1 cellular context compared by ENCODE assay signal in genomic region chr3:172101107-172101506, GRCh38.
TF ChIP-seq lines count a peak whose summit lies in the region.

No MANE protein-coding gene starts in this region.

TF ChIP-seq in HepG2, 621 proteins besides CTCF, POLR2A, EP300 and RAD21 (continued from another document and continues in another):
- TF ChIP-seq SATB2 (CRISPR knock-in tag; IDR thresholded peaks at IDR 0.05): no peak
- TF ChIP-seq, protein P1, sequence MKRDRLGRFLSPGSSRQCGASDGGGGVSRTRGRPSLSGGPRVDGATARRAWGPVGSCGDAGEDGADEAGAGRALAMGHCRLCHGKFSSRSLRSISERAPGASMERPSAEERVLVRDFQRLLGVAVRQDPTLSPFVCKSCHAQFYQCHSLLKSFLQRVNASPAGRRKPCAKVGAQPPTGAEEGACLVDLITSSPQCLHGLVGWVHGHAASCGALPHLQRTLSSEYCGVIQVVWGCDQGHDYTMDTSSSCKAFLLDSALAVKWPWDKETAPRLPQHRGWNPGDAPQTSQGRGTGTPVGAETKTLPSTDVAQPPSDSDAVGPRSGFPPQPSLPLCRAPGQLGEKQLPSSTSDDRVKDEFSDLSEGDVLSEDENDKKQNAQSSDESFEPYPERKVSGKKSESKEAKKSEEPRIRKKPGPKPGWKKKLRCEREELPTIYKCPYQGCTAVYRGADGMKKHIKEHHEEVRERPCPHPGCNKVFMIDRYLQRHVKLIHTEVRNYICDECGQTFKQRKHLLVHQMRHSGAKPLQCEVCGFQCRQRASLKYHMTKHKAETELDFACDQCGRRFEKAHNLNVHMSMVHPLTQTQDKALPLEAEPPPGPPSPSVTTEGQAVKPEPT (CRISPR knock-in tag; IDR thresholded peaks at IDR 0.05; ENCODE audit: low read depth): no peak
- no peak for TF ChIP-seq ZNF788 (CRISPR knock-in tag; IDR thresholded peaks at IDR 0.05; ENCODE audit: borderline replicate concordance)
- TF ChIP-seq CREB1 (IDR thresholded peaks at IDR 0.05): no peak
- TF ChIP-seq CREB1 (CRISPR knock-in tag; IDR thresholded peaks at IDR 0.05): peak; percentile 76
- no peak for TF ChIP-seq GZF1 (CRISPR knock-in tag; IDR thresholded peaks at IDR 0.05)
- TF ChIP-seq ZNF652 (CRISPR knock-in tag; IDR thresholded peaks at IDR 0.05; ENCODE audit: borderline replicate concordance, low read depth): peak; percentile 36; the same call in 1 of the 2 replicates
- no peak for TF ChIP-seq ZNF121 (CRISPR knock-in tag; IDR thresholded peaks at IDR 0.05)
- no peak for TF ChIP-seq ZNF564 (CRISPR knock-in tag; IDR thresholded peaks at IDR 0.05)
- TF ChIP-seq TP53 (CRISPR knock-in tag; conservative IDR thresholded peaks at IDR 0.05): no peak
- peak; percentile 78 for TF ChIP-seq ZEB1 (IDR thresholded peaks at IDR 0.05; ENCODE audit: insufficient replicate concordance, low read depth)
- TF ChIP-seq MBD4 (IDR thresholded peaks at IDR 0.05; ENCODE audit: borderline replicate concordance, low read length): peak; percentile 86; the same call in 1 of the 2 replicates
- no peak for TF ChIP-seq ZNF20 (CRISPR knock-in tag; IDR thresholded peaks at IDR 0.05)
- no peak for TF ChIP-seq ZNF670 (CRISPR knock-in tag; IDR thresholded peaks at IDR 0.05; ENCODE audit: borderline replicate concordance)
- TF ChIP-seq ETV5 (CRISPR knock-in tag; IDR thresholded peaks at IDR 0.05; ENCODE audit: borderline replicate concordance): peak; percentile 34; the same call in 1 of the 2 replicates
- TF ChIP-seq ZNF703 (CRISPR knock-in tag; IDR thresholded peaks at IDR 0.05; ENCODE audit: borderline replicate concordance): no peak
- TF ChIP-seq ZNF629 (CRISPR knock-in tag; conservative IDR thresholded peaks at IDR 0.05): no peak
- no peak for TF ChIP-seq ZBTB49 (CRISPR knock-in tag; IDR thresholded peaks at IDR 0.05; ENCODE audit: borderline replicate concordance)
- TF ChIP-seq FOXA1 (IDR thresholded peaks at IDR 0.05): no peak
- peak; percentile 90 for TF ChIP-seq FOXA1 (CRISPR knock-in tag; IDR thresholded peaks at IDR 0.05)
- peak; percentile 36; the same call in 1 of the 2 replicates for TF ChIP-seq ZNF264 (CRISPR knock-in tag; IDR thresholded peaks at IDR 0.05)
- no peak for TF ChIP-seq DNMT3B (CRISPR knock-in tag; conservative IDR thresholded peaks at IDR 0.05)
- TF ChIP-seq SRSF9 (IDR thresholded peaks at IDR 0.05; ENCODE audit: borderline replicate concordance, insufficient read depth, low read depth, low read length, poor library complexity, severe bottlenecking): no peak
- TF ChIP-seq AGO2 (optimal IDR thresholded peaks at IDR 0.05; ENCODE audit: low read depth, low read length): peak; percentile 24
- no peak for TF ChIP-seq UBTF (CRISPR knock-in tag; IDR thresholded peaks at IDR 0.05)
- TF ChIP-seq HIVEP1 (CRISPR knock-in tag; IDR thresholded peaks at IDR 0.05): no peak
- TF ChIP-seq IKZF5 (CRISPR knock-in tag; IDR thresholded peaks at IDR 0.05): no peak
- TF ChIP-seq ZNF619 (CRISPR knock-in tag; IDR thresholded peaks at IDR 0.05): no peak
- no peak for TF ChIP-seq GTF2F1 (IDR thresholded peaks at IDR 0.05; ENCODE audit: low read length)
- no peak for TF ChIP-seq PRPF4 (IDR thresholded peaks at IDR 0.05; ENCODE audit: low read depth, low read length, poor library complexity, severe bottlenecking)
- TF ChIP-seq IRF2 (CRISPR knock-in tag; IDR thresholded peaks at IDR 0.05): peak; percentile 72; the same call in 1 of the 2 replicates
- TF ChIP-seq ZMYM2 (CRISPR knock-in tag; IDR thresholded peaks at IDR 0.05): 0 out of 2 replicates have a peak, but pooled peaks have one; percentile 28
- TF ChIP-seq RORA (CRISPR knock-in tag; IDR thresholded peaks at IDR 0.05): no peak
- TF ChIP-seq, protein P2, sequence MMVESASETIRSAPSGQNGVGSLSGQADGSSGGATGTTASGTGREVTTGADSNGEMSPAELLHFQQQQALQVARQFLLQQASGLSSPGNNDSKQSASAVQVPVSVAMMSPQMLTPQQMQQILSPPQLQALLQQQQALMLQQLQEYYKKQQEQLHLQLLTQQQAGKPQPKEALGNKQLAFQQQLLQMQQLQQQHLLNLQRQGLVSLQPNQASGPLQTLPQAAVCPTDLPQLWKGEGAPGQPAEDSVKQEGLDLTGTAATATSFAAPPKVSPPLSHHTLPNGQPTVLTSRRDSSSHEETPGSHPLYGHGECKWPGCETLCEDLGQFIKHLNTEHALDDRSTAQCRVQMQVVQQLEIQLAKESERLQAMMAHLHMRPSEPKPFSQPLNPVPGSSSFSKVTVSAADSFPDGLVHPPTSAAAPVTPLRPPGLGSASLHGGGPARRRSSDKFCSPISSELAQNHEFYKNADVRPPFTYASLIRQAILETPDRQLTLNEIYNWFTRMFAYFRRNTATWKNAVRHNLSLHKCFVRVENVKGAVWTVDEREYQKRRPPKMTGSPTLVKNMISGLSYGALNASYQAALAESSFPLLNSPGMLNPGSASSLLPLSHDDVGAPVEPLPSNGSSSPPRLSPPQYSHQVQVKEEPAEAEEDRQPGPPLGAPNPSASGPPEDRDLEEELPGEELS (CRISPR knock-in tag; IDR thresholded peaks at IDR 0.05): peak; percentile 90
- TF ChIP-seq, protein P3, sequence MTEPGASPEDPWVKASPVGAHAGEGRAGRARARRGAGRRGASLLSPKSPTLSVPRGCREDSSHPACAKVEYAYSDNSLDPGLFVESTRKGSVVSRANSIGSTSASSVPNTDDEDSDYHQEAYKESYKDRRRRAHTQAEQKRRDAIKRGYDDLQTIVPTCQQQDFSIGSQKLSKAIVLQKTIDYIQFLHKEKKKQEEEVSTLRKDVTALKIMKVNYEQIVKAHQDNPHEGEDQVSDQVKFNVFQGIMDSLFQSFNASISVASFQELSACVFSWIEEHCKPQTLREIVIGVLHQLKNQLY (CRISPR knock-in tag; IDR thresholded peaks at IDR 0.05): peak; percentile 61; the same call in 1 of the 2 replicates
- TF ChIP-seq ZNF468 (CRISPR knock-in tag; IDR thresholded peaks at IDR 0.05): no peak
- no peak for TF ChIP-seq CHD4 (IDR thresholded peaks at IDR 0.05; ENCODE audit: borderline replicate concordance, low read length)
- no peak for TF ChIP-seq CREB3 (CRISPR knock-in tag; IDR thresholded peaks at IDR 0.05)
- TF ChIP-seq ZNF569 (CRISPR knock-in tag; IDR thresholded peaks at IDR 0.05; ENCODE audit: borderline replicate concordance): no peak
- TF ChIP-seq, protein P4, sequence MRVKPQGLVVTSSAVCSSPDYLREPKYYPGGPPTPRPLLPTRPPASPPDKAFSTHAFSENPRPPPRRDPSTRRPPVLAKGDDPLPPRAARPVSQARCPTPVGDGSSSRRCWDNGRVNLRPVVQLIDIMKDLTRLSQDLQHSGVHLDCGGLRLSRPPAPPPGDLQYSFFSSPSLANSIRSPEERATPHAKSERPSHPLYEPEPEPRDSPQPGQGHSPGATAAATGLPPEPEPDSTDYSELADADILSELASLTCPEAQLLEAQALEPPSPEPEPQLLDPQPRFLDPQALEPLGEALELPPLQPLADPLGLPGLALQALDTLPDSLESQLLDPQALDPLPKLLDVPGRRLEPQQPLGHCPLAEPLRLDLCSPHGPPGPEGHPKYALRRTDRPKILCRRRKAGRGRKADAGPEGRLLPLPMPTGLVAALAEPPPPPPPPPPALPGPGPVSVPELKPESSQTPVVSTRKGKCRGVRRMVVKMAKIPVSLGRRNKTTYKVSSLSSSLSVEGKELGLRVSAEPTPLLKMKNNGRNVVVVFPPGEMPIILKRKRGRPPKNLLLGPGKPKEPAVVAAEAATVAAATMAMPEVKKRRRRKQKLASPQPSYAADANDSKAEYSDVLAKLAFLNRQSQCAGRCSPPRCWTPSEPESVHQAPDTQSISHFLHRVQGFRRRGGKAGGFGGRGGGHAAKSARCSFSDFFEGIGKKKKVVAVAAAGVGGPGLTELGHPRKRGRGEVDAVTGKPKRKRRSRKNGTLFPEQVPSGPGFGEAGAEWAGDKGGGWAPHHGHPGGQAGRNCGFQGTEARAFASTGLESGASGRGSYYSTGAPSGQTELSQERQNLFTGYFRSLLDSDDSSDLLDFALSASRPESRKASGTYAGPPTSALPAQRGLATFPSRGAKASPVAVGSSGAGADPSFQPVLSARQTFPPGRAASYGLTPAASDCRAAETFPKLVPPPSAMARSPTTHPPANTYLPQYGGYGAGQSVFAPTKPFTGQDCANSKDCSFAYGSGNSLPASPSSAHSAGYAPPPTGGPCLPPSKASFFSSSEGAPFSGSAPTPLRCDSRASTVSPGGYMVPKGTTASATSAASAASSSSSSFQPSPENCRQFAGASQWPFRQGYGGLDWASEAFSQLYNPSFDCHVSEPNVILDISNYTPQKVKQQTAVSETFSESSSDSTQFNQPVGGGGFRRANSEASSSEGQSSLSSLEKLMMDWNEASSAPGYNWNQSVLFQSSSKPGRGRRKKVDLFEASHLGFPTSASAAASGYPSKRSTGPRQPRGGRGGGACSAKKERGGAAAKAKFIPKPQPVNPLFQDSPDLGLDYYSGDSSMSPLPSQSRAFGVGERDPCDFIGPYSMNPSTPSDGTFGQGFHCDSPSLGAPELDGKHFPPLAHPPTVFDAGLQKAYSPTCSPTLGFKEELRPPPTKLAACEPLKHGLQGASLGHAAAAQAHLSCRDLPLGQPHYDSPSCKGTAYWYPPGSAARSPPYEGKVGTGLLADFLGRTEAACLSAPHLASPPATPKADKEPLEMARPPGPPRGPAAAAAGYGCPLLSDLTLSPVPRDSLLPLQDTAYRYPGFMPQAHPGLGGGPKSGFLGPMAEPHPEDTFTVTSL (CRISPR knock-in tag; IDR thresholded peaks at IDR 0.05; ENCODE audit: borderline replicate concordance): peak; percentile 87
- TF ChIP-seq MXD4 (CRISPR knock-in tag; IDR thresholded peaks at IDR 0.05): 0 out of 2 replicates have a peak, but pooled peaks have one; percentile 63
- no peak for TF ChIP-seq ZFP36L1 (CRISPR knock-in tag; IDR thresholded peaks at IDR 0.05)
- TF ChIP-seq RXRB (CRISPR knock-in tag; IDR thresholded peaks at IDR 0.05; ENCODE audit: borderline replicate concordance): peak; percentile 82
- no peak for TF ChIP-seq SYNCRIP (IDR thresholded peaks at IDR 0.05; ENCODE audit: insufficient read depth, low read depth, low read length)
- no peak for TF ChIP-seq ZSCAN20 (CRISPR knock-in tag; IDR thresholded peaks at IDR 0.05; ENCODE audit: borderline replicate concordance)
- no peak for TF ChIP-seq ZNF451 (CRISPR knock-in tag; IDR thresholded peaks at IDR 0.05)
- TF ChIP-seq HMGA1 (CRISPR knock-in tag; conservative IDR thresholded peaks at IDR 0.05): no peak
- peak; percentile 68; the same call in 1 of the 2 replicates for TF ChIP-seq LCORL (IDR thresholded peaks at IDR 0.05)
- peak; percentile 93 for TF ChIP-seq LCORL (CRISPR knock-in tag; IDR thresholded peaks at IDR 0.05)
- TF ChIP-seq ZNF501 (CRISPR knock-in tag; IDR thresholded peaks at IDR 0.05): no peak
- no peak for TF ChIP-seq ZSCAN25 (CRISPR knock-in tag; IDR thresholded peaks at IDR 0.05)
- peak; percentile 91; the same call in 1 of the 2 replicates for TF ChIP-seq TOE1 (CRISPR knock-in tag; IDR thresholded peaks at IDR 0.05)
- TF ChIP-seq ZFY (CRISPR knock-in tag; IDR thresholded peaks at IDR 0.05): no peak
- TF ChIP-seq E2F5 (CRISPR knock-in tag; conservative IDR thresholded peaks at IDR 0.05): no peak
- no peak for TF ChIP-seq KAT2B (IDR thresholded peaks at IDR 0.05; ENCODE audit: borderline replicate concordance, low read depth, low read length)
